Comparison of ENCODE assay signal across 1 cellular context in the genomic region with DNA sequence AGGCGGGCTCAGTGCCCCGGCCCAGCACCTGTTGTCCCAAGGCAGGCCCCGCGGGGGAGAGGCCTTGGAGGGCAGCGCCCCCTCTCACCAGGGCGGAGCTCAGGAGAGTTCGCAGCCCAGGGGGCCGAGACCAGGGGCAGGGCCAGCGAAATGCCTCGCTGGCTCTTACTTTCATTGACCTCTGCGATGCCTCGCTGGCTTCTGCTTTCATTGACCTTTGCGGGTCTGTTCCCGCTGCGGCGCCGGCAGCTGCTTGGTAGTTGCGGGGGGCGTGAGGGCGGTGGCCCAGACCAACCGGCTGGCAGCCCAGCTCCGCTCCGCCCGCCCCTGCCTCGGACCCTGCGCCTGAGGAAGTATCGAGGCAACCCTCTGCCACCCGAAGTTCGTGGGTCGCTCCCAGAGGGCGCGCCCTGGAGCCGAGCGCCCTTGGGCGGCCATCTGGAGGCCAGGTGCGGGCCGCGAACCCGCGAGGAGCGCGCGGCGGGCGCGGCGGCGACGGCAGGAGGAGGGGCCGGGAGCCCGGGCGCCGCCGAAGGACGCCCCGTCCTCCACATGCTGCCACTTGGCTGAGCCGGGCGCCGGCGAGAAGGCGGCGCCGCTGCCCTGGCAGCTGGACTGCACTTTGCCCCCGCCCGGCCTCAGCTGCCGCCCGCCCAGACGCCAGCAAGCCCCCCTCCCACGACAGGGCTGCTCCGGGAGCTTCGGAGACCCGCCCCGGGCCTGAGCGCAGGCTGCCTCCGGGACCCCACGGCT.
TF ChIP-seq lines count a peak whose summit lies in the region.

No MANE protein-coding gene starts in this region.

TF ChIP-seq in HepG2, 621 proteins besides CTCF, POLR2A, EP300 and RAD21 (continued from another document and continues in another):
- TF ChIP-seq KMT2B (CRISPR knock-in tag; IDR thresholded peaks at IDR 0.05), result peak; percentile 67; the same call in 1 of the 2 replicates
- TF ChIP-seq FOSL1 (CRISPR knock-in tag; IDR thresholded peaks at IDR 0.05; ENCODE audit: borderline replicate concordance), result no peak
- TF ChIP-seq EEA1 (CRISPR knock-in tag; IDR thresholded peaks at IDR 0.05; ENCODE audit: borderline replicate concordance), result no peak; the same call in 1 of the 2 replicates
- no peak for TF ChIP-seq PAF1 (CRISPR knock-in tag; IDR thresholded peaks at IDR 0.05)
- no peak for TF ChIP-seq ARNT (IDR thresholded peaks at IDR 0.05)
- TF ChIP-seq ZNF460 (CRISPR knock-in tag; IDR thresholded peaks at IDR 0.05; ENCODE audit: borderline replicate concordance), result no peak
- TF ChIP-seq ZNF605 (CRISPR knock-in tag; IDR thresholded peaks at IDR 0.05), result 0 out of 2 replicates have a peak, but pooled peaks have one; percentile 57
- TF ChIP-seq, protein P1, sequence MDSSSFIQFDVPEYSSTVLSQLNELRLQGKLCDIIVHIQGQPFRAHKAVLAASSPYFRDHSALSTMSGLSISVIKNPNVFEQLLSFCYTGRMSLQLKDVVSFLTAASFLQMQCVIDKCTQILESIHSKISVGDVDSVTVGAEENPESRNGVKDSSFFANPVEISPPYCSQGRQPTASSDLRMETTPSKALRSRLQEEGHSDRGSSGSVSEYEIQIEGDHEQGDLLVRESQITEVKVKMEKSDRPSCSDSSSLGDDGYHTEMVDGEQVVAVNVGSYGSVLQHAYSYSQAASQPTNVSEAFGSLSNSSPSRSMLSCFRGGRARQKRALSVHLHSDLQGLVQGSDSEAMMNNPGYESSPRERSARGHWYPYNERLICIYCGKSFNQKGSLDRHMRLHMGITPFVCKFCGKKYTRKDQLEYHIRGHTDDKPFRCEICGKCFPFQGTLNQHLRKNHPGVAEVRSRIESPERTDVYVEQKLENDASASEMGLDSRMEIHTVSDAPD (CRISPR knock-in tag; IDR thresholded peaks at IDR 0.05), result no peak
- TF ChIP-seq, protein P2, sequence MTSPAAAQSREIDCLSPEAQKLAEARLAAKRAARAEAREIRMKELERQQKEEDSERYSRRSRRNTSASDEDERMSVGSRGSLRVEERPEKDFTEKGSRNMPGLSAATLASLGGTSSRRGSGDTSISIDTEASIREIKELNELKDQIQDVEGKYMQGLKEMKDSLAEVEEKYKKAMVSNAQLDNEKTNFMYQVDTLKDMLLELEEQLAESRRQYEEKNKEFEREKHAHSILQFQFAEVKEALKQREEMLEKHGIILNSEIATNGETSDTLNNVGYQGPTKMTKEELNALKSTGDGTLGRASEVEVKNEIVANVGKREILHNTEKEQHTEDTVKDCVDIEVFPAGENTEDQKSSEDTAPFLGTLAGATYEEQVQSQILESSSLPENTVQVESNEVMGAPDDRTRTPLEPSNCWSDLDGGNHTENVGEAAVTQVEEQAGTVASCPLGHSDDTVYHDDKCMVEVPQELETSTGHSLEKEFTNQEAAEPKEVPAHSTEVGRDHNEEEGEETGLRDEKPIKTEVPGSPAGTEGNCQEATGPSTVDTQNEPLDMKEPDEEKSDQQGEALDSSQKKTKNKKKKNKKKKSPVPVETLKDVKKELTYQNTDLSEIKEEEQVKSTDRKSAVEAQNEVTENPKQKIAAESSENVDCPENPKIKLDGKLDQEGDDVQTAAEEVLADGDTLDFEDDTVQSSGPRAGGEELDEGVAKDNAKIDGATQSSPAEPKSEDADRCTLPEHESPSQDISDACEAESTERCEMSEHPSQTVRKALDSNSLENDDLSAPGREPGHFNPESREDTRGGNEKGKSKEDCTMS (CRISPR knock-in tag; conservative IDR thresholded peaks at IDR 0.05), result no peak
- TF ChIP-seq ZNF720 (CRISPR knock-in tag; IDR thresholded peaks at IDR 0.05), result no peak
- TF ChIP-seq ZSCAN29 (CRISPR knock-in tag; conservative IDR thresholded peaks at IDR 0.05), result 0 out of 2 replicates have a peak, but pooled peaks have one; percentile 13
- no peak for TF ChIP-seq STAT5B (CRISPR knock-in tag; IDR thresholded peaks at IDR 0.05)
- 0 out of 2 replicates have a peak, but pooled peaks have one; percentile 69 for TF ChIP-seq ZNF766 (CRISPR knock-in tag; IDR thresholded peaks at IDR 0.05; ENCODE audit: borderline replicate concordance)
- no peak for TF ChIP-seq ONECUT2 (CRISPR knock-in tag; IDR thresholded peaks at IDR 0.05)
- TF ChIP-seq KLF11 (CRISPR knock-in tag; IDR thresholded peaks at IDR 0.05), result no peak
- TF ChIP-seq ZFP62 (CRISPR knock-in tag; IDR thresholded peaks at IDR 0.05), result no peak
- TF ChIP-seq XRCC5 (optimal IDR thresholded peaks at IDR 0.05; ENCODE audit: low read length), result peak; percentile 98
- no peak for TF ChIP-seq PRPF4 (IDR thresholded peaks at IDR 0.05; ENCODE audit: low read depth, low read length, poor library complexity, severe bottlenecking)
- TF ChIP-seq SSRP1 (CRISPR knock-in tag; IDR thresholded peaks at IDR 0.05), result no peak; the same call in 1 of the 2 replicates
- TF ChIP-seq, protein P3, sequence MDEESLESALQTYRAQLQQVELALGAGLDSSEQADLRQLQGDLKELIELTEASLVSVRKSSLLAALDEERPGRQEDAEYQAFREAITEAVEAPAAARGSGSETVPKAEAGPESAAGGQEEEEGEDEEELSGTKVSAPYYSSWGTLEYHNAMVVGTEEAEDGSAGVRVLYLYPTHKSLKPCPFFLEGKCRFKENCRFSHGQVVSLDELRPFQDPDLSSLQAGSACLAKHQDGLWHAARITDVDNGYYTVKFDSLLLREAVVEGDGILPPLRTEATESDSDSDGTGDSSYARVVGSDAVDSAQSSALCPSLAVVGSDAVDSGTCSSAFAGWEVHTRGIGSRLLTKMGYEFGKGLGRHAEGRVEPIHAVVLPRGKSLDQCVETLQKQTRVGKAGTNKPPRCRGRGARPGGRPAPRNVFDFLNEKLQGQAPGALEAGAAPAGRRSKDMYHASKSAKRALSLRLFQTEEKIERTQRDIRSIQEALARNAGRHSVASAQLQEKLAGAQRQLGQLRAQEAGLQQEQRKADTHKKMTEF (CRISPR knock-in tag; IDR thresholded peaks at IDR 0.05), result peak; percentile 88; the same call in 1 of the 2 replicates
- TF ChIP-seq RXRA (CRISPR knock-in tag; IDR thresholded peaks at IDR 0.05), result peak; percentile 92; the same call in 1 of the 2 replicates
- TF ChIP-seq ZNF317 (CRISPR knock-in tag; IDR thresholded peaks at IDR 0.05), result peak; percentile 16; the same call in 1 of the 2 replicates
- no peak for TF ChIP-seq KAT7 (CRISPR knock-in tag; IDR thresholded peaks at IDR 0.05; ENCODE audit: borderline replicate concordance)
- TF ChIP-seq, protein P4, sequence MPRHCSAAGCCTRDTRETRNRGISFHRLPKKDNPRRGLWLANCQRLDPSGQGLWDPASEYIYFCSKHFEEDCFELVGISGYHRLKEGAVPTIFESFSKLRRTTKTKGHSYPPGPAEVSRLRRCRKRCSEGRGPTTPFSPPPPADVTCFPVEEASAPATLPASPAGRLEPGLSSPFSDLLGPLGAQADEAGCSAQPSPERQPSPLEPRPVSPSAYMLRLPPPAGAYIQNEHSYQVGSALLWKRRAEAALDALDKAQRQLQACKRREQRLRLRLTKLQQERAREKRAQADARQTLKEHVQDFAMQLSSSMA (CRISPR knock-in tag; IDR thresholded peaks at IDR 0.05), result peak; percentile 76; the same call in 1 of the 2 replicates
- peak; percentile 66 for TF ChIP-seq NKX3-1 (CRISPR knock-in tag; IDR thresholded peaks at IDR 0.05)
- TF ChIP-seq, protein P5, sequence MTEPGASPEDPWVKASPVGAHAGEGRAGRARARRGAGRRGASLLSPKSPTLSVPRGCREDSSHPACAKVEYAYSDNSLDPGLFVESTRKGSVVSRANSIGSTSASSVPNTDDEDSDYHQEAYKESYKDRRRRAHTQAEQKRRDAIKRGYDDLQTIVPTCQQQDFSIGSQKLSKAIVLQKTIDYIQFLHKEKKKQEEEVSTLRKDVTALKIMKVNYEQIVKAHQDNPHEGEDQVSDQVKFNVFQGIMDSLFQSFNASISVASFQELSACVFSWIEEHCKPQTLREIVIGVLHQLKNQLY (CRISPR knock-in tag; IDR thresholded peaks at IDR 0.05), result no peak; the same call in 1 of the 2 replicates
- 0 out of 2 replicates have a peak, but pooled peaks have one; percentile 24 for TF ChIP-seq ZNF546 (CRISPR knock-in tag; conservative IDR thresholded peaks at IDR 0.05)
- no peak; the same call in none of the 2 replicates for TF ChIP-seq ZNF33B (CRISPR knock-in tag; IDR thresholded peaks at IDR 0.05)
- TF ChIP-seq ZFYVE20 (CRISPR knock-in tag; IDR thresholded peaks at IDR 0.05; ENCODE audit: borderline replicate concordance, low read depth), result no peak
- TF ChIP-seq, protein P6, sequence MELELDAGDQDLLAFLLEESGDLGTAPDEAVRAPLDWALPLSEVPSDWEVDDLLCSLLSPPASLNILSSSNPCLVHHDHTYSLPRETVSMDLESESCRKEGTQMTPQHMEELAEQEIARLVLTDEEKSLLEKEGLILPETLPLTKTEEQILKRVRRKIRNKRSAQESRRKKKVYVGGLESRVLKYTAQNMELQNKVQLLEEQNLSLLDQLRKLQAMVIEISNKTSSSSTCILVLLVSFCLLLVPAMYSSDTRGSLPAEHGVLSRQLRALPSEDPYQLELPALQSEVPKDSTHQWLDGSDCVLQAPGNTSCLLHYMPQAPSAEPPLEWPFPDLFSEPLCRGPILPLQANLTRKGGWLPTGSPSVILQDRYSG (CRISPR knock-in tag; IDR thresholded peaks at IDR 0.05), result peak; percentile 77
- no peak for TF ChIP-seq NFE2L2 (IDR thresholded peaks at IDR 0.05; ENCODE audit: low read length)
- TF ChIP-seq, protein P7, sequence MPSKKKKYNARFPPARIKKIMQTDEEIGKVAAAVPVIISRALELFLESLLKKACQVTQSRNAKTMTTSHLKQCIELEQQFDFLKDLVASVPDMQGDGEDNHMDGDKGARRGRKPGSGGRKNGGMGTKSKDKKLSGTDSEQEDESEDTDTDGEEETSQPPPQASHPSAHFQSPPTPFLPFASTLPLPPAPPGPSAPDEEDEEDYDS (CRISPR knock-in tag; IDR thresholded peaks at IDR 0.05), result no peak
- TF ChIP-seq ZNF790 (CRISPR knock-in tag; IDR thresholded peaks at IDR 0.05; ENCODE audit: borderline replicate concordance), result peak; percentile 30; the same call in 1 of the 2 replicates
- no peak; the same call in 1 of the 2 replicates for TF ChIP-seq HNRNPUL1 (IDR thresholded peaks at IDR 0.05; ENCODE audit: low read depth, low read length)
- TF ChIP-seq, protein P8, sequence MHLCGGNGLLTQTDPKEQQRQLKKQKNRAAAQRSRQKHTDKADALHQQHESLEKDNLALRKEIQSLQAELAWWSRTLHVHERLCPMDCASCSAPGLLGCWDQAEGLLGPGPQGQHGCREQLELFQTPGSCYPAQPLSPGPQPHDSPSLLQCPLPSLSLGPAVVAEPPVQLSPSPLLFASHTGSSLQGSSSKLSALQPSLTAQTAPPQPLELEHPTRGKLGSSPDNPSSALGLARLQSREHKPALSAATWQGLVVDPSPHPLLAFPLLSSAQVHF (CRISPR knock-in tag; IDR thresholded peaks at IDR 0.05), result peak; percentile 29; the same call in 1 of the 2 replicates
- no peak for TF ChIP-seq ZNF75D (CRISPR knock-in tag; IDR thresholded peaks at IDR 0.05; ENCODE audit: borderline replicate concordance)
- 0 out of 2 replicates have a peak, but pooled peaks have one; percentile 55 for TF ChIP-seq TEAD2 (CRISPR knock-in tag; IDR thresholded peaks at IDR 0.05)
- peak; percentile 96 for TF ChIP-seq ZNF264 (CRISPR knock-in tag; IDR thresholded peaks at IDR 0.05)
- TF ChIP-seq DNMT3B (CRISPR knock-in tag; conservative IDR thresholded peaks at IDR 0.05), result no peak
- TF ChIP-seq RBM22 (optimal IDR thresholded peaks at IDR 0.05; ENCODE audit: low read length), result no peak
- TF ChIP-seq, protein P9, sequence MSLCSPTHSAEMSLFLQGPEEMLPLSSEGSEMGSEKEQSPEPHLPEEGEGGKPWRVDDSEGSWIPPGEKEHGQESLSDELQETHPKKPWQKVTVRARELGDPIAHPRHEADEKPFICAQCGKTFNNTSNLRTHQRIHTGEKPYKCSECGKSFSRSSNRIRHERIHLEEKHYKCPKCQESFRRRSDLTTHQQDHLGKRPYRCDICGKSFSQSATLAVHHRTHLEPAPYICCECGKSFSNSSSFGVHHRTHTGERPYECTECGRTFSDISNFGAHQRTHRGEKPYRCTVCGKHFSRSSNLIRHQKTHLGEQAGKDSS (CRISPR knock-in tag; IDR thresholded peaks at IDR 0.05; ENCODE audit: borderline replicate concordance, low read depth), result no peak
- TF ChIP-seq HMG20A (CRISPR knock-in tag; IDR thresholded peaks at IDR 0.05; ENCODE audit: borderline replicate concordance), result peak; percentile 21; the same call in 1 of the 2 replicates
- TF ChIP-seq ZNF552 (CRISPR knock-in tag; IDR thresholded peaks at IDR 0.05; ENCODE audit: borderline replicate concordance), result no peak
- no peak for TF ChIP-seq PAX8 (CRISPR knock-in tag; IDR thresholded peaks at IDR 0.05; ENCODE audit: borderline replicate concordance)
- TF ChIP-seq, protein P10, sequence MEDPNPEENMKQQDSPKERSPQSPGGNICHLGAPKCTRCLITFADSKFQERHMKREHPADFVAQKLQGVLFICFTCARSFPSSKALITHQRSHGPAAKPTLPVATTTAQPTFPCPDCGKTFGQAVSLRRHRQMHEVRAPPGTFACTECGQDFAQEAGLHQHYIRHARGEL (CRISPR knock-in tag; IDR thresholded peaks at IDR 0.05), result peak; percentile 66
- TF ChIP-seq MAFF (IDR thresholded peaks at IDR 0.05; ENCODE audit: low read depth, low read length), result no peak
- peak; percentile 75; the same call in 1 of the 2 replicates for TF ChIP-seq BORCS8-MEF2B (CRISPR knock-in tag; IDR thresholded peaks at IDR 0.05)
- peak; percentile 84 for TF ChIP-seq ZNF709 (CRISPR knock-in tag; IDR thresholded peaks at IDR 0.05)
- no peak for TF ChIP-seq SOX6 (IDR thresholded peaks at IDR 0.05)
- TF ChIP-seq SOX6 (CRISPR knock-in tag; IDR thresholded peaks at IDR 0.05), result no peak; the same call in 1 of the 2 replicates
- no peak; the same call in 1 of the 2 replicates for TF ChIP-seq CBX5 (CRISPR knock-in tag; IDR thresholded peaks at IDR 0.05; ENCODE audit: borderline replicate concordance)
- TF ChIP-seq DNMT1 (CRISPR knock-in tag; IDR thresholded peaks at IDR 0.05), result peak; percentile 72; the same call in 1 of the 2 replicates
- TF ChIP-seq HOXA9 (CRISPR knock-in tag; IDR thresholded peaks at IDR 0.05; ENCODE audit: borderline replicate concordance), result no peak
- TF ChIP-seq ZNF501 (CRISPR knock-in tag; IDR thresholded peaks at IDR 0.05), result peak; percentile 88; the same call in 1 of the 2 replicates
- TF ChIP-seq, protein P11, sequence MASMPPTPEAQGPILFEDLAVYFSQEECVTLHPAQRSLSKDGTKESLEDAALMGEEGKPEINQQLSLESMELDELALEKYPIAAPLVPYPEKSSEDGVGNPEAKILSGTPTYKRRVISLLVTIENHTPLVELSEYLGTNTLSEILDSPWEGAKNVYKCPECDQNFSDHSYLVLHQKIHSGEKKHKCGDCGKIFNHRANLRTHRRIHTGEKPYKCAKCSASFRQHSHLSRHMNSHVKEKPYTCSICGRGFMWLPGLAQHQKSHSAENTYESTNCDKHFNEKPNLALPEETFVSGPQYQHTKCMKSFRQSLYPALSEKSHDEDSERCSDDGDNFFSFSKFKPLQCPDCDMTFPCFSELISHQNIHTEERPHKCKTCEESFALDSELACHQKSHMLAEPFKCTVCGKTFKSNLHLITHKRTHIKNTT (CRISPR knock-in tag; IDR thresholded peaks at IDR 0.05), result 0 out of 2 replicates have a peak, but pooled peaks have one; percentile 10
- TF ChIP-seq REXO4 (CRISPR knock-in tag; IDR thresholded peaks at IDR 0.05; ENCODE audit: borderline replicate concordance), result 0 out of 2 replicates have a peak, but pooled peaks have one; percentile 69
